ENCODE assay signal across 15 cellular contexts in the genomic region with DNA sequence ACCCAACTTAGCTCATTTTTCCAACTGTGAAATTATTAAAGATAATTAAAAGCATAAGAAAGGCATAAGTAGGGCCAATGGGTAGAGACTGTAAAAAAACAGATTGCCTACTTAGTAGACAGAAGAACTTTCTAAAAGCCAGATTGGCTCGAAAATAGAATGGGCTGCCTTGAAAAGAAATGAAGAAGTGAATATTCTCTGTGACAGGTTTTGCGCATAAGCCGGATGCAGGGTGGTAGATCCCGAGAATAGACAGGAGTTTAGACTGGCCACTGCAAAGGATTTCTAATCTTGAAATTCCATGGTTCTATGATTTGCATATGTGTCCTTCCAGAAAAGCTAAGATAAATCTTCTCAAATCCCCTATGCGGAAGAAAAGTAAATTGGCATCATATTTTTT.
"Had no signal": no experiment of that assay in that cellular context is flagged by ENCODE, and none has a peak within 500 bp of the region (broad histone marks: within the 10 kb centered on the region; RNA-seq: fewer than 3 reads in every experiment).

No MANE protein-coding gene starts in this region.

- H3K4me3 ChIP-seq: body of pancreas, thoracic aorta, upper lobe of left lung had no signal

- ATAC-seq: activated CD8-positive, alpha-beta memory T cell treated with anti-CD3 and anti-CD28 coated beads, Interleukin-2, amount 10 ng/mL, durations not matched to agents 7 days and 5 days; body of pancreas; foreskin keratinocyte; left lobe of liver had no signal

- H3K4me3 Mint-ChIP-seq: activated CD4-positive, alpha-beta memory T cell treated with anti-CD3 and anti-CD28 coated beads for 36 hours; activated CD8-positive, alpha-beta memory T cell treated with anti-CD3 and anti-CD28 coated beads, Interleukin-2, amount 10 ng/mL, durations not matched to agents 7 days and 5 days; endodermal cell; neural crest cell; stimulated activated naive B cell treated with anti-CD40 and anti-IgM and Interleukin-4, amounts not matched to agents 10 μg/mL and 1 μg/mL and 100 μg/mL, for 72 hours had no signal

- H3K27me3 ChIP-seq: body of pancreas, foreskin keratinocyte, upper lobe of left lung had no signal

- H3K36me3 Mint-ChIP-seq: activated CD4-positive, alpha-beta memory T cell treated with anti-CD3 and anti-CD28 coated beads for 36 hours; activated CD8-positive, alpha-beta memory T cell treated with anti-CD3 and anti-CD28 coated beads, Interleukin-2, amount 10 ng/mL, durations not matched to agents 7 days and 5 days; stimulated activated naive B cell treated with anti-CD40 and anti-IgM and Interleukin-4, amounts not matched to agents 10 μg/mL and 1 μg/mL and 100 μg/mL, for 72 hours had no signal

- H3K9me3 ChIP-seq: body of pancreas, thoracic aorta, upper lobe of left lung had no signal

- H3K27ac ChIP-seq: body of pancreas, epithelial cell of prostate, foreskin keratinocyte, thoracic aorta, upper lobe of left lung had no signal

- DNase-seq: activated CD4-positive, alpha-beta memory T cell treated with anti-CD3 and anti-CD28 coated beads for 36 hours; activated CD4-positive, alpha-beta T cell treated with anti-CD3 and anti-CD28 coated beads for 4 hours; activated CD8-positive, alpha-beta memory T cell treated with anti-CD3 and anti-CD28 coated beads, Interleukin-2, amount 10 ng/mL, durations not matched to agents 7 days and 5 days; activated naive CD4-positive, alpha-beta T cell; body of pancreas; foreskin keratinocyte; kidney; midbrain; stimulated activated naive B cell treated with anti-CD40 and anti-IgM and Interleukin-4, amounts not matched to agents 10 μg/mL and 1 μg/mL and 100 μg/mL, for 72 hours; upper lobe of left lung had no signal

- H3K27ac Mint-ChIP-seq: activated CD4-positive, alpha-beta memory T cell treated with anti-CD3 and anti-CD28 coated beads for 36 hours; endodermal cell; stimulated activated naive B cell treated with anti-CD40 and anti-IgM and Interleukin-4, amounts not matched to agents 10 μg/mL and 1 μg/mL and 100 μg/mL, for 72 hours had no signal

- H3K36me3 ChIP-seq: thoracic aorta, upper lobe of left lung had no signal

- H3K4me1 ChIP-seq: body of pancreas had no signal

- H3K27me3 Mint-ChIP-seq: activated CD4-positive, alpha-beta memory T cell treated with anti-CD3 and anti-CD28 coated beads for 36 hours; stimulated activated naive B cell treated with anti-CD40 and anti-IgM and Interleukin-4, amounts not matched to agents 10 μg/mL and 1 μg/mL and 100 μg/mL, for 72 hours had no signal
